In genomic region chr1:32758795-32759430, GRCh38 we compare ENCODE assay signal across 1 cellular context.
TF ChIP-seq lines count a peak whose summit lies in the region.

No MANE protein-coding gene starts in this region.

TF ChIP-seq in liver, 16 proteins besides CTCF, POLR2A, EP300 and RAD21 (continued from another document):
- TF ChIP-seq REST (IDR thresholded peaks at IDR 0.05) (no peak), TAF1 (conservative IDR thresholded peaks at IDR 0.05) (no peak), YY1 (IDR thresholded peaks at IDR 0.05) (no peak), FOXA1 (IDR thresholded peaks at IDR 0.05) (no peak), NR2F2 (IDR thresholded peaks at IDR 0.05) (no peak), GABPA (IDR thresholded peaks at IDR 0.05 in 1 of 2, conservative IDR thresholded peaks at IDR 0.05 in 1 of 2) (no peak)
TF ChIP-seq in liver: peak in this region for 0.
